In genomic region chr17:50152736-50153135, GRCh38 we compare ENCODE assay signal across 9 cellular contexts. TPM values are rescaled to one million over a fixed set of nuclear protein-coding genes. Genes with fewer than 3 reads are reported as not detected.
DNase-seq lines count a peak whose midpoint lies in the region; ATAC-seq and TF ChIP-seq lines count a peak whose summit lies in the region.
"Had no signal": no experiment of that assay in that cellular context is flagged by ENCODE, and none has a peak within 500 bp of the region (broad histone marks: within the 10 kb centered on the region; RNA-seq: fewer than 3 reads in every experiment).

No MANE protein-coding gene starts in this region.

- TF ChIP-seq CTCF in BE2C (IDR thresholded peaks at IDR 0.05; ENCODE audit: low read depth, low read length) (no peak), endodermal cell (conservative IDR thresholded peaks at IDR 0.05) (no peak), osteocyte (IDR thresholded peaks at IDR 0.05) (no peak)

- H3K27me3 ChIP-seq in BE2C (no peaks in the 10 kb centered on the region), NT2/D1 (ENCODE audit: insufficient read depth, insufficient read length) (no peaks in the 10 kb centered on the region), endodermal cell (ENCODE audit: control insufficient read depth, insufficient read depth, low read length, poor library complexity, severe bottlenecking) (no peaks in the 10 kb centered on the region)

- no peak overlapping the region for H3K27ac ChIP-seq in endodermal cell (ENCODE audit: low read depth, low read length)

- H3K36me3 Mint-ChIP-seq in endodermal cell (ENCODE audit: low read depth) (no peaks in the 10 kb centered on the region), osteocyte (ENCODE audit: unreplicated experiment) (peaks cover 2% of the 10 kb centered on the region)

- H3K9me3 Mint-ChIP-seq in endodermal cell (no peaks in the 10 kb centered on the region), osteocyte (ENCODE audit: unreplicated experiment) (no peaks in the 10 kb centered on the region)

- H3K4me1 Mint-ChIP-seq in endodermal cell: peaks cover 11% of the 10 kb centered on the region
- H3K4me1 Mint-ChIP-seq in osteocyte (ENCODE audit: unreplicated experiment): peaks cover 15% of the 10 kb centered on the region

- H3K27me3 Mint-ChIP-seq in endodermal cell (ENCODE audit: insufficient read depth): peaks cover 5% of the 10 kb centered on the region
- H3K27me3 Mint-ChIP-seq in osteocyte (ENCODE audit: unreplicated experiment): no peaks in the 10 kb centered on the region

- TF ChIP-seq POLR2A in GM18505 (IDR thresholded peaks at IDR 0.05; ENCODE audit: borderline replicate concordance, extremely low read depth, insufficient read depth, insufficient read length): no peak

- no peaks in the 10 kb centered on the region for H3K9me3 ChIP-seq in BE2C
- no peaks in the 10 kb centered on the region for H3K9me3 ChIP-seq in NT2/D1 (ENCODE audit: insufficient read depth, low read length)
- no peaks in the 10 kb centered on the region for H3K9me3 ChIP-seq in endodermal cell (ENCODE audit: control insufficient read depth, low read length)

- H3K4me3 Mint-ChIP-seq in endodermal cell (no peak overlapping the region), osteocyte (ENCODE audit: unreplicated experiment) (peak overlapping the region; percentile 90)

- DNase-seq in BE2C (no peak), NT2/D1 (ENCODE audit: low read depth, low spot score) (no peak), endodermal cell (no peak), osteocyte (ENCODE audit: extremely low spot score, unreplicated experiment) (no peak), SIG-M5 treated with dmso at 0.1 percent for 504 hours (lab: John Stamatoyannopoulos, UW; ENCODE audit: unreplicated experiment) (no peak), AG08395 (ENCODE audit: low spot score) (no peak)
- DNase-seq: stimulated activated CD4-positive, alpha-beta T cell treated with anti-CD3 and anti-CD28 coated beads, Interleukin-4, amount 100 ng/mL, for 24 hours had no signal

- ATAC-seq in HG02840 (IDR thresholded peaks at IDR 0.05; ENCODE audit: low FRiP score, unreplicated experiment): no peak
- ATAC-seq in GM18505 (IDR thresholded peaks at IDR 0.05; ENCODE audit: unreplicated experiment): no peak

- WGBS in endodermal cell (ENCODE audit: insufficient coverage in 1 of 2, insufficient read length in 1 of 2), 2 experiments: 85 to 100% methylated on average over 1 to 6 of the region's 7 CpGs

- H3K4me1 ChIP-seq in BE2C: peaks cover 17% of the 10 kb centered on the region
- H3K4me1 ChIP-seq in NT2/D1 (ENCODE audit: insufficient read depth, insufficient read length): peaks cover 26% of the 10 kb centered on the region
- peaks cover 13% of the 10 kb centered on the region for H3K4me1 ChIP-seq in endodermal cell (ENCODE audit: control insufficient read depth, insufficient read depth, low read length)

- peak overlapping the region; percentile 92 for H3K4me3 ChIP-seq in BE2C (ENCODE audit: low read depth, low read length)
- H3K4me3 ChIP-seq in NT2/D1 (ENCODE audit: insufficient read length, low read depth): peak overlapping the region; percentile 41
- peak overlapping the region; percentile 76 for H3K4me3 ChIP-seq in endodermal cell (ENCODE audit: low read length)

- H3K27ac Mint-ChIP-seq in endodermal cell (no peak overlapping the region), osteocyte (ENCODE audit: unreplicated experiment) (peak overlapping the region; percentile 95)

- H3K9ac ChIP-seq in NT2/D1 (ENCODE audit: insufficient read length, low read depth) (peak overlapping the region; percentile 75), endodermal cell (ENCODE audit: extremely low read depth, low read length, poor library complexity, severe bottlenecking) (no peak overlapping the region)

- H3K36me3 ChIP-seq in BE2C (peaks cover 8% of the 10 kb centered on the region; the same call in 1 of the 2 replicates), NT2/D1 (ENCODE audit: insufficient read depth, insufficient read length, low read length) (peaks cover 5% of the 10 kb centered on the region), endodermal cell (ENCODE audit: control insufficient read depth, insufficient read depth, low read length) (no peaks in the 10 kb centered on the region)

RNA-seq across cellular contexts. Expression of gene PPP1R9B, which starts 2.3 kb away (rescaled TPM):
- polyA plus RNA-seq in BE2C (2012; ENCODE audit: insufficient read depth, insufficient read length, low read depth): 190 TPM
- 10 to 100 TPM; 24.1 to 34.6 TPM for total RNA-seq in endodermal cell
- 27.5 TPM for polyA plus RNA-seq in endodermal cell (2013, experiment 1 of 2)
- 28.4 TPM for polyA plus RNA-seq in endodermal cell (2013, experiment 2 of 2)
- 175 and 176 TPM in 2 replicates for total RNA-seq in osteocyte

RNA-seq across cellular contexts. Expression of gene SGCA, which starts 13.1 kb away (rescaled TPM):
- polyA plus RNA-seq in BE2C (2012; ENCODE audit: insufficient read depth, insufficient read length, low read depth): 0.65 TPM
- 1 to 10 TPM in 1 of 2 donors, under 1 TPM in 1; 0.51 to 2.6 TPM for total RNA-seq in endodermal cell
- polyA plus RNA-seq in endodermal cell (2013, experiment 1 of 2): 0.75 TPM
- polyA plus RNA-seq in endodermal cell (2013, experiment 2 of 2): 0.46 TPM
- total RNA-seq in osteocyte: 12.0 and 13.0 TPM in 2 replicates

RNA-seq across cellular contexts. Expression of gene SAMD14, which starts 22.8 kb away (rescaled TPM):
- 4.1 TPM for polyA plus RNA-seq in BE2C (2012; ENCODE audit: insufficient read depth, insufficient read length, low read depth)
- 10 to 100 TPM in 1 of 2 donors, 1 to 10 TPM in 1; 9.5 to 23.2 TPM for total RNA-seq in endodermal cell
- 28.9 TPM for polyA plus RNA-seq in endodermal cell (2013, experiment 1 of 2)
- polyA plus RNA-seq in endodermal cell (2013, experiment 2 of 2): 28.6 TPM
- total RNA-seq in osteocyte: 36.1 and 36.8 TPM in 2 replicates

RNA-seq across cellular contexts. Expression of gene COL1A1, which starts 48.7 kb away (rescaled TPM):
- 0.80 TPM for polyA plus RNA-seq in BE2C (2012; ENCODE audit: insufficient read depth, insufficient read length, low read depth)
- total RNA-seq in endodermal cell (10 to 100 TPM; 62.2 to 85.6 TPM), osteocyte (25,918 and 28,023 TPM in 2 replicates)
- 115 TPM for polyA plus RNA-seq in endodermal cell (2013, experiment 1 of 2)
- polyA plus RNA-seq in endodermal cell (2013, experiment 2 of 2): 126 TPM

RNA-seq across cellular contexts. Expression of gene PDK2, which starts 57.6 kb away (rescaled TPM):
- 38.8 TPM for polyA plus RNA-seq in BE2C (2012; ENCODE audit: insufficient read depth, insufficient read length, low read depth)
- 10 to 100 TPM; 23.0 to 24.2 TPM for total RNA-seq in endodermal cell
- 24.0 TPM for polyA plus RNA-seq in endodermal cell (2013, experiment 1 of 2)
- 20.7 TPM for polyA plus RNA-seq in endodermal cell (2013, experiment 2 of 2)
- 66.2 and 67.0 TPM in 2 replicates for total RNA-seq in osteocyte

Comparison
In these comparisons a context has a peak if more than half of its experiments do, and no peak if none do; other contexts are left out.
1. H3K4me3 ChIP-seq: peak in every context shown above with its lines; median percentile 92 in BE2C; 76 in endodermal cell; 41 in NT2/D1.